Comparison of ENCODE assay signal across 21 cellular contexts in genomic region chr10:88297103-88297502, GRCh38.
DNase-seq lines count a peak whose midpoint lies in the region; ATAC-seq, FAIRE-seq and TF ChIP-seq lines count a peak whose summit lies in the region.
"Had no signal": no experiment of that assay in that cellular context is flagged by ENCODE, and none has a peak within 500 bp of the region (broad histone marks: within the 10 kb centered on the region; RNA-seq: fewer than 3 reads in every experiment).

No MANE protein-coding gene starts in this region.

- TF ChIP-seq CTCF in GM12878 (IDR thresholded peaks at IDR 0.05 in 2 of 3, conservative IDR thresholded peaks at IDR 0.05 in 1 of 3; ENCODE audit: control insufficient read depth in 2 of 3, extremely low read depth in 1 of 3, insufficient read depth in 1 of 3, low read depth in 3 of 3, low read length in 3 of 3) (no peak), keratinocyte (optimal IDR thresholded peaks at IDR 0.05 in 1 of 3, IDR thresholded peaks at IDR 0.05 in 1 of 3, conservative IDR thresholded peaks at IDR 0.05 in 1 of 3; ENCODE audit: extremely low read depth in 1 of 3, insufficient read depth in 2 of 3, low read length in 3 of 3) (no peak), D721Med (IDR thresholded peaks at IDR 0.05; ENCODE audit: insufficient read depth, missing control alignments) (no peak)

- H3K4me2 ChIP-seq in GM12878 (ENCODE audit: control insufficient read depth, insufficient read depth), result no peak overlapping the region
- H3K4me2 ChIP-seq in keratinocyte (ENCODE audit: control insufficient read depth, extremely low read depth, insufficient read depth, low read depth, low read length), result no peak overlapping the region
- H3K4me2 ChIP-seq: PC-9 had no signal

- no peaks in the 10 kb centered on the region for H3K9me3 Mint-ChIP-seq in activated T-cell treated with anti-CD3 and anti-CD28 coated beads, Interleukin-2, amount 50 U/mL, for 4 hours

- H2AFZ ChIP-seq in GM12878 (ENCODE audit: control insufficient read depth, low read depth, low read length) (no peak overlapping the region), keratinocyte (ENCODE audit: control insufficient read depth, low read length) (no peak overlapping the region)
- H2AFZ ChIP-seq: PC-9 had no signal

- H3K4me1 Mint-ChIP-seq in activated T-cell treated with anti-CD3 and anti-CD28 coated beads, Interleukin-2, amount 50 U/mL, for 4 hours (ENCODE audit: low read depth), result peaks cover 11% of the 10 kb centered on the region

- in situ Hi-C loops in GM12878 (cut with MboI), result no loop called here

- H3K4me1 ChIP-seq in GM12878 (ENCODE audit: control insufficient read depth, insufficient read depth, low read length), result peaks cover 3% of the 10 kb centered on the region; the same call in 1 of the 2 replicates
- no peaks in the 10 kb centered on the region for H3K4me1 ChIP-seq in keratinocyte (ENCODE audit: control insufficient read depth, extremely low read depth, insufficient read depth, low read length)
- H3K4me1 ChIP-seq: HAP-1 had no signal

- CTCF ChIA-PET in GM12878 (lab: Yijun Ruan, JAX), result no interaction called here

- no peak for TF ChIP-seq POLR2A in H54 (IDR thresholded peaks at IDR 0.05; ENCODE audit: low read depth, low read length)
- no peak for TF ChIP-seq POLR2A in GM12878 (IDR thresholded peaks at IDR 0.05; ENCODE audit: low read depth, low read length)

- H3K27ac ChIP-seq in GM12878 (ENCODE audit: control insufficient read depth, insufficient read depth) (no peak overlapping the region), keratinocyte (ENCODE audit: control insufficient read depth, insufficient read depth, low read length) (no peak overlapping the region)
- H3K27ac ChIP-seq: PC-9 had no signal

- FAIRE-seq in H54 (lab: Jason Lieb, UNC), result peak; percentile 6
- FAIRE-seq in GM12878 (lab: Jason Lieb, UNC), result no peak
- FAIRE-seq in keratinocyte (lab: Jason Lieb, UNC), result peak; percentile 17
- FAIRE-seq in D721Med (lab: Jason Lieb, UNC), result no peak

- H3K27me3 ChIP-seq in GM12878 (replicated peaks in 1 of 2; ENCODE audit: control insufficient read depth in 2 of 2, insufficient read depth in 2 of 2, low read length in 1 of 2) (no peaks in the 10 kb centered on the region), keratinocyte (ENCODE audit: control insufficient read depth, extremely low read depth, insufficient read depth, low read length) (no peaks in the 10 kb centered on the region)

- H3K4me3 ChIP-seq in GM12878 (no peak overlapping the region), keratinocyte (ENCODE audit: control insufficient read depth in 2 of 3, extremely low read depth in 1 of 3, insufficient read depth in 2 of 3, low read depth in 1 of 3, low read length in 3 of 3) (no peak overlapping the region)
- H3K4me3 ChIP-seq: HAP-1, PC-9 had no signal

- ATAC-seq in GM12878, result peak; percentile 48
- no peak for ATAC-seq in activated T-cell treated with anti-CD3 and anti-CD28 coated beads, Interleukin-2, amount 50 U/mL, for 4 hours

- WGBS in GM12878 (ENCODE audit: insufficient coverage, insufficient replicate concordance, low lambda C conversion rate, missing lambda C conversion rate), result 92% methylated on average over 3 of the region's 3 CpGs

- intact Hi-C loops in GM12878 (cut with micrococcal nuclease; ENCODE audit: unreplicated experiment), result no loop called here

- DNase-seq in H54 (ENCODE audit: insufficient read length, low spot score), result no peak
- peak; percentile 31 for DNase-seq in NCI-H460 (ENCODE audit: extremely low read depth, low read depth)
- no peak for DNase-seq in GM12878 (ENCODE audit: low read depth, low spot score)
- no peak for DNase-seq in keratinocyte (ENCODE audit: low read depth, low spot score)
- no peak for DNase-seq in activated T-cell treated with anti-CD3 and anti-CD28 coated beads, Interleukin-2, amount 50 U/mL, for 4 hours
- no peak for DNase-seq in D721Med (ENCODE audit: insufficient read length, low spot score)
- DNase-seq in NCI-H2171 (lab: John Stamatoyannopoulos, UW), result no peak
- DNase-seq: ACHN, AML-193, COR-L47, DMS153, EL, NCI-H1092, NCI-H146, NCI-H2081 treated with DMSO at 0.1 percent for 48 hours, NCI-H226, NCI-H526 treated with DMSO at 0.1 percent for 48 hours, PC-9, SW 1271 had no signal

- no peaks in the 10 kb centered on the region for H3K36me3 Mint-ChIP-seq in activated T-cell treated with anti-CD3 and anti-CD28 coated beads, Interleukin-2, amount 50 U/mL, for 4 hours (ENCODE audit: insufficient read depth)
- H3K36me3 Mint-ChIP-seq: CD14-positive monocyte had no signal

- SMC1A ChIA-PET in GM12878 (lab: Charles Lee; ENCODE audit: uncharacterized antibody, unreplicated experiment), result interaction anchor here (1.6 to 2.4 kb wide), 2 partner anchors 13 to 16 kb away, joined by 3 to 9 read pairs; no protein-coding TSS in a partner anchor

- H3K9me1 ChIP-seq in keratinocyte (ENCODE audit: control insufficient read depth, extremely low read depth, insufficient read depth, low read length), result no peaks in the 10 kb centered on the region

- H3K9ac ChIP-seq in GM12878 (ENCODE audit: control insufficient read depth, insufficient read depth, low read length), result no peak overlapping the region
- no peak overlapping the region for H3K9ac ChIP-seq in keratinocyte (ENCODE audit: control insufficient read depth, extremely low read depth, insufficient read depth, low read length)

- POLR2A ChIA-PET in GM12878 (lab: Charles Lee), result no interaction called here

- no peaks in the 10 kb centered on the region for H3K27me3 Mint-ChIP-seq in activated T-cell treated with anti-CD3 and anti-CD28 coated beads, Interleukin-2, amount 50 U/mL, for 4 hours (ENCODE audit: low read depth)

- no peak for TF ChIP-seq RAD21 in GM12878 (IDR thresholded peaks at IDR 0.05; ENCODE audit: insufficient read depth, low read depth, low read length)

- no TSS peak for BruUV-seq in GM12878 (replicated peaks; lab: Mats Ljungman, UMichigan)

- H3K4me3 Mint-ChIP-seq in activated T-cell treated with anti-CD3 and anti-CD28 coated beads, Interleukin-2, amount 50 U/mL, for 4 hours, result no peak overlapping the region
- H3K4me3 Mint-ChIP-seq: CD14-positive monocyte had no signal

- dilution Hi-C loops in keratinocyte (cut with MboI; ENCODE audit: extremely low pct_ligation_motif_present, low sequenced_read_pairs), result no loop called here

- RAD21 ChIA-PET in GM12878 (lab: Charles Lee; ENCODE audit: unreplicated experiment), result no interaction called here

- no peak for TF ChIP-seq EP300 in GM12878 (IDR thresholded peaks at IDR 0.05; ENCODE audit: borderline replicate concordance in 1 of 2, control insufficient read depth in 1 of 2, low read depth in 2 of 2, low read length in 2 of 2)

- H3K9me3 ChIP-seq in GM12878 (replicated peaks; ENCODE audit: control insufficient read depth, insufficient read depth, low read length) (no peaks in the 10 kb centered on the region), keratinocyte (ENCODE audit: control insufficient read depth, low read depth, low read length) (no peaks in the 10 kb centered on the region)
- H3K9me3 ChIP-seq: HAP-1 had no signal

- H3K36me3 ChIP-seq in GM12878 (ENCODE audit: control insufficient read depth in 2 of 2, insufficient read depth in 2 of 2, low read length in 1 of 2) (no peaks in the 10 kb centered on the region), keratinocyte (ENCODE audit: control insufficient read depth in 2 of 2, extremely low read depth in 1 of 2, insufficient read depth in 2 of 2, low read length in 2 of 2) (no peaks in the 10 kb centered on the region)
- H3K36me3 ChIP-seq: HAP-1 had no signal

- H3K79me2 ChIP-seq in GM12878 (ENCODE audit: control insufficient read depth, insufficient read depth, low read length), result no peaks in the 10 kb centered on the region
- H3K79me2 ChIP-seq in keratinocyte (ENCODE audit: control insufficient read depth, insufficient read depth, low read length), result no peaks in the 10 kb centered on the region

- no peaks in the 10 kb centered on the region for H4K20me1 ChIP-seq in GM12878 (ENCODE audit: control insufficient read depth, insufficient read depth)
- no peaks in the 10 kb centered on the region for H4K20me1 ChIP-seq in keratinocyte (ENCODE audit: control insufficient read depth, extremely low read depth, insufficient read depth, low read length)

TF ChIP-seq in GM12878, 131 proteins besides CTCF, POLR2A, EP300 and RAD21 (continues in another document):
- TF ChIP-seq LARP7 (IDR thresholded peaks at IDR 0.05) (no peak), PAX8 (IDR thresholded peaks at IDR 0.05) (no peak), ATF7 (IDR thresholded peaks at IDR 0.05; ENCODE audit: low read depth) (no peak)
- TF ChIP-seq, protein P1, sequence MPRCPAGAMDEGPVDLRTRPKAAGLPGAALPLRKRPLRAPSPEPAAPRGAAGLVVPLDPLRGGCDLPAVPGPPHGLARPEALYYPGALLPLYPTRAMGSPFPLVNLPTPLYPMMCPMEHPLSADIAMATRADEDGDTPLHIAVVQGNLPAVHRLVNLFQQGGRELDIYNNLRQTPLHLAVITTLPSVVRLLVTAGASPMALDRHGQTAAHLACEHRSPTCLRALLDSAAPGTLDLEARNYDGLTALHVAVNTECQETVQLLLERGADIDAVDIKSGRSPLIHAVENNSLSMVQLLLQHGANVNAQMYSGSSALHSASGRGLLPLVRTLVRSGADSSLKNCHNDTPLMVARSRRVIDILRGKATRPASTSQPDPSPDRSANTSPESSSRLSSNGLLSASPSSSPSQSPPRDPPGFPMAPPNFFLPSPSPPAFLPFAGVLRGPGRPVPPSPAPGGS (IDR thresholded peaks at IDR 0.05; ENCODE audit: borderline replicate concordance, insufficient read depth, low read depth, low read length, poor library complexity, severe bottlenecking), result no peak
- TF ChIP-seq, protein P2, sequence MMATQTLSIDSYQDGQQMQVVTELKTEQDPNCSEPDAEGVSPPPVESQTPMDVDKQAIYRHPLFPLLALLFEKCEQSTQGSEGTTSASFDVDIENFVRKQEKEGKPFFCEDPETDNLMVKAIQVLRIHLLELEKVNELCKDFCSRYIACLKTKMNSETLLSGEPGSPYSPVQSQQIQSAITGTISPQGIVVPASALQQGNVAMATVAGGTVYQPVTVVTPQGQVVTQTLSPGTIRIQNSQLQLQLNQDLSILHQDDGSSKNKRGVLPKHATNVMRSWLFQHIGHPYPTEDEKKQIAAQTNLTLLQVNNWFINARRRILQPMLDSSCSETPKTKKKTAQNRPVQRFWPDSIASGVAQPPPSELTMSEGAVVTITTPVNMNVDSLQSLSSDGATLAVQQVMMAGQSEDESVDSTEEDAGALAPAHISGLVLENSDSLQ (IDR thresholded peaks at IDR 0.05), result no peak
